1 cellular context compared by ENCODE assay signal in the genomic region with DNA sequence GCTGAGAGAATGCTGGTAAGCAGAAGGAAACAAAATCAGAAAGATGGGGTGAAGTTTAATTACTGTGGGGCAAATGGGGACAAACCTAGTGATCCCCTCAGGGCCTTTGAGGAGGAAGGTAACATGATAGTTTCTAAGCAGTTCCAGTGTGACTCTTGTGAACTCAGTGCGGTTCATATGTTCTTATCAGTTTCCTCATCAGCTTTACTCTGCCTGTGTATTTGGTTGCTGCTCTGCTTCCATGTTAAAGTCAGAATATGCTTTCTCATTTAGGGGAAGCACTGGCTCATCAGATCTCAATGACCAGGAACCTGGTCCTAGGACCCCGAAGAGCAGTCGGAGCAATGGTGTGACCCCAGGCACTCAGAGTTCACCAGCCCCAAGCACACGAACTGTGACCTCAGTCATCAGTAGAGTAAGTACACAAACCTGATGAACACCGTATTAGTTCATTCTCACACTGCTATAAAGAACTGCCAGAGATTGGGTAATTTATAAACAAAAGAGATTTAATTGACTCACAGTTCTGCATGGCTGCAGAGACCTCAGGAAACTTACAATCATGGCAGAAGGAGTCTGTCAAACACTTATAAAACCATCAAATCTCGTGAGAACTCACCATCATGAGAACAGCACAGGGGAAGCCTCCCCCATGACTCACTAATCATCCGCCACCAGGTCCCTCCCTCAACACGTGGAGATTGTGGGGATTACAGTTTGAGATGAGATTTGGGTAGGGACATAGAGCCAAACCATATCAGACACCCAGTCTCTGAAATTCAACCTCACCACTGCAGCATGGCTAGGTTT.
A peak's percentile ranks its signal among the peaks of the same experiment; 100 is the strongest.
TF ChIP-seq lines count a peak whose summit lies in the region.

No MANE protein-coding gene starts in this region.

TF ChIP-seq in GM12878, 131 proteins besides CTCF, POLR2A, EP300 and RAD21 (continued from another document):
- TF ChIP-seq ZBTB33 (IDR thresholded peaks at IDR 0.05) (0 out of 2 replicates have a peak, but pooled peaks have one; percentile 25), MEF2B (IDR thresholded peaks at IDR 0.05; ENCODE audit: partially characterized antibody, poor library complexity, severe bottlenecking) (no peak), EED (IDR thresholded peaks at IDR 0.05; ENCODE audit: low read depth) (no peak), JUNB (IDR thresholded peaks at IDR 0.05) (no peak)
- TF ChIP-seq, protein P1, sequence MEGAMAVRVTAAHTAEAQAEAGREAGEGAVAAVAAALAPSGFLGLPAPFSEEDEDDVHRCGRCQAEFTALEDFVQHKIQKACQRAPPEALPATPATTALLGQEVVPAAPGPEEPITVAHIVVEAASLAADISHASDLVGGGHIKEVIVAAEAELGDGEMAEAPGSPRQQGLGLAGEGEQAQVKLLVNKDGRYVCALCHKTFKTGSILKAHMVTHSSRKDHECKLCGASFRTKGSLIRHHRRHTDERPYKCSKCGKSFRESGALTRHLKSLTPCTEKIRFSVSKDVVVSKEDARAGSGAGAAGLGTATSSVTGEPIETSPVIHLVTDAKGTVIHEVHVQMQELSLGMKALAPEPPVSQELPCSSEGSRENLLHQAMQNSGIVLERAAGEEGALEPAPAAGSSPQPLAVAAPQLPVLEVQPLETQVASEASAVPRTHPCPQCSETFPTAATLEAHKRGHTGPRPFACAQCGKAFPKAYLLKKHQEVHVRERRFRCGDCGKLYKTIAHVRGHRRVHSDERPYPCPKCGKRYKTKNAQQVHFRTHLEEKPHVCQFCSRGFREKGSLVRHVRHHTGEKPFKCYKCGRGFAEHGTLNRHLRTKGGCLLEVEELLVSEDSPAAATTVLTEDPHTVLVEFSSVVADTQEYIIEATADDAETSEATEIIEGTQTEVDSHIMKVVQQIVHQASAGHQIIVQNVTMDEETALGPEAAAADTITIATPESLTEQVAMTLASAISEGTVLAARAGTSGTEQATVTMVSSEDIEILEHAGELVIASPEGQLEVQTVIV (IDR thresholded peaks at IDR 0.05; ENCODE audit: borderline replicate concordance, partially characterized antibody) = no peak
